Comparison of ENCODE assay signal across 1 cellular context in the genomic region with DNA sequence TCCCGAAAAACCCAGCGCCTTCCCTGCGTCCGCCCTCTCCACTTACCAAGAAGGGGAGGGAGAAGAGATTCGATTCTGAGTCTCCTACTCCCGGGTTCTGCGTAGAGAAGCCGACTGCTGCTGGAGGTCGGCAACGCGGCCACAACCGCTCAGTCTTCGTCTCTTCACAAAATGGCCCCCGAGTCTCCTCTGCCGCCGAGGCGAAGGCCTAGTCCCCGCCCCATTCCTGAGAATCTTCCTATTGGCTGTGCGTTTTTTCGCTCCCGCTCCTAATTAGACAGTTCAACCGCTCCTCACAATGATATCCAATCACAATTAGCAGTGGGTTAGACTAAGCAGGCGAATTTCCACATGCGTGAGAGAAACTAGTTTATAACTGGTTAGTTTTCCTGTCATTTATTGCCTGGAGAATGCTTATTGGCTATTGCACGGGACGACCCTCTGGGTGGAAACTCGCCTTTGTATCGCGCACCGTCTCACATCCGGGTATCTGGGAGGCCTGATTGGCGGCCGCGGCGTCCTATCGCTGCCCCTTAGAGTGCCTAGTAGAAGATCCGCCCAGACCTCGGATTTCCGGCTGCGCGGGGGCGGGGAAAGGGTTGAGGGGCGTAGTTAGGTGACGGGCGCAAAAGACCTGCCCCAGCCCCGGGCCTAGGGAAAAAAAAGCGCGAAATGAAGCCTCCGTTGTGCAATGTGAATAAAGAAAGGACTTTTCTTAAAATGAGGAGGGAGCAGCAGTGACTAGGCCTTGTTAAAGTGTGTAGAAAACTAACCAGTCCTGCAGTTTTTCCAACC.
TF ChIP-seq lines count a peak whose summit lies in the region.

A gene (minus strand): TSS at position 191 of the 795 bp plus-strand sequence. CDS start 35,249 bp downstream, outside the sequence.

TF ChIP-seq in K562, 482 proteins besides CTCF, POLR2A, EP300 and RAD21 (continued from another document):
- TF ChIP-seq, protein P1, sequence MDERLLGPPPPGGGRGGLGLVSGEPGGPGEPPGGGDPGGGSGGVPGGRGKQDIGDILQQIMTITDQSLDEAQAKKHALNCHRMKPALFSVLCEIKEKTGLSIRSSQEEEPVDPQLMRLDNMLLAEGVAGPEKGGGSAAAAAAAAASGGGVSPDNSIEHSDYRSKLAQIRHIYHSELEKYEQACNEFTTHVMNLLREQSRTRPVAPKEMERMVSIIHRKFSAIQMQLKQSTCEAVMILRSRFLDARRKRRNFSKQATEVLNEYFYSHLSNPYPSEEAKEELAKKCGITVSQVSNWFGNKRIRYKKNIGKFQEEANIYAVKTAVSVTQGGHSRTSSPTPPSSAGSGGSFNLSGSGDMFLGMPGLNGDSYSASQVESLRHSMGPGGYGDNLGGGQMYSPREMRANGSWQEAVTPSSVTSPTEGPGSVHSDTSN (CRISPR knock-in tag; IDR thresholded peaks at IDR 0.05; ENCODE audit: low read depth), result peak; percentile 89
- TF ChIP-seq, protein P1 (tag; conservative IDR thresholded peaks at IDR 0.05; ENCODE audit: low read depth), result peak; percentile 100
- TF ChIP-seq TRIM24 (IDR thresholded peaks at IDR 0.05) (no peak), ETS2 (tag; IDR thresholded peaks at IDR 0.05; ENCODE audit: borderline replicate concordance, poor library complexity, severe bottlenecking) (no peak), HDAC1 (IDR thresholded peaks at IDR 0.05) (no peak; a peak in 1 of 4 replicates), LEF1 (IDR thresholded peaks at IDR 0.05) (0 out of 2 replicates have a peak, but pooled peaks have one; percentile 51), MCM2 (IDR thresholded peaks at IDR 0.05; ENCODE audit: low read depth) (no peak), KAT7 (CRISPR knock-in tag; IDR thresholded peaks at IDR 0.05; ENCODE audit: borderline replicate concordance) (no peak), CBX2 (IDR thresholded peaks at IDR 0.05; ENCODE audit: insufficient read depth, low read length, poor library complexity, severe bottlenecking) (no peak), GABPA (tag; conservative IDR thresholded peaks at IDR 0.05; ENCODE audit: low read depth) (peak; percentile 96), ZNF644 (tag; IDR thresholded peaks at IDR 0.05; ENCODE audit: low read depth) (no peak), EHMT2 (IDR thresholded peaks at IDR 0.05) (no peak), ZNF507 (tag; conservative IDR thresholded peaks at IDR 0.05) (no peak), RUNX1 (IDR thresholded peaks at IDR 0.05; ENCODE audit: low read depth) (no peak), ZNF143 (CRISPR knock-in tag; IDR thresholded peaks at IDR 0.05) (no peak), NFYB (IDR thresholded peaks at IDR 0.05; ENCODE audit: extremely low read depth, insufficient read length) (peak; percentile 95), KDM5B (IDR thresholded peaks at IDR 0.05; ENCODE audit: insufficient replicate concordance, low read depth, low read length) (peak; percentile 82), MAFG (tag; conservative IDR thresholded peaks at IDR 0.05) (no peak), CEBPG (CRISPR knock-in tag; IDR thresholded peaks at IDR 0.05) (peak; percentile 69), CEBPG (tag; conservative IDR thresholded peaks at IDR 0.05 in 1 of 2, IDR thresholded peaks at IDR 0.05 in 1 of 2) (peak; percentile 68 to 75; a peak in 3 of 4 replicates), CSDE1 (IDR thresholded peaks at IDR 0.05) (no peak)
- TF ChIP-seq, protein P2, sequence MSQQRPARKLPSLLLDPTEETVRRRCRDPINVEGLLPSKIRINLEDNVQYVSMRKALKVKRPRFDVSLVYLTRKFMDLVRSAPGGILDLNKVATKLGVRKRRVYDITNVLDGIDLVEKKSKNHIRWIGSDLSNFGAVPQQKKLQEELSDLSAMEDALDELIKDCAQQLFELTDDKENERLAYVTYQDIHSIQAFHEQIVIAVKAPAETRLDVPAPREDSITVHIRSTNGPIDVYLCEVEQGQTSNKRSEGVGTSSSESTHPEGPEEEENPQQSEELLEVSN (IDR thresholded peaks at IDR 0.05; ENCODE audit: borderline replicate concordance in 1 of 2, extremely low read depth in 1 of 2, insufficient read depth in 1 of 2, insufficient read length in 1 of 2, low read depth in 1 of 2, low read length in 1 of 2, poor library complexity in 1 of 2, severe bottlenecking in 1 of 2), result peak in 1 of 2 experiments; percentile 45
- TF ChIP-seq, protein P3, sequence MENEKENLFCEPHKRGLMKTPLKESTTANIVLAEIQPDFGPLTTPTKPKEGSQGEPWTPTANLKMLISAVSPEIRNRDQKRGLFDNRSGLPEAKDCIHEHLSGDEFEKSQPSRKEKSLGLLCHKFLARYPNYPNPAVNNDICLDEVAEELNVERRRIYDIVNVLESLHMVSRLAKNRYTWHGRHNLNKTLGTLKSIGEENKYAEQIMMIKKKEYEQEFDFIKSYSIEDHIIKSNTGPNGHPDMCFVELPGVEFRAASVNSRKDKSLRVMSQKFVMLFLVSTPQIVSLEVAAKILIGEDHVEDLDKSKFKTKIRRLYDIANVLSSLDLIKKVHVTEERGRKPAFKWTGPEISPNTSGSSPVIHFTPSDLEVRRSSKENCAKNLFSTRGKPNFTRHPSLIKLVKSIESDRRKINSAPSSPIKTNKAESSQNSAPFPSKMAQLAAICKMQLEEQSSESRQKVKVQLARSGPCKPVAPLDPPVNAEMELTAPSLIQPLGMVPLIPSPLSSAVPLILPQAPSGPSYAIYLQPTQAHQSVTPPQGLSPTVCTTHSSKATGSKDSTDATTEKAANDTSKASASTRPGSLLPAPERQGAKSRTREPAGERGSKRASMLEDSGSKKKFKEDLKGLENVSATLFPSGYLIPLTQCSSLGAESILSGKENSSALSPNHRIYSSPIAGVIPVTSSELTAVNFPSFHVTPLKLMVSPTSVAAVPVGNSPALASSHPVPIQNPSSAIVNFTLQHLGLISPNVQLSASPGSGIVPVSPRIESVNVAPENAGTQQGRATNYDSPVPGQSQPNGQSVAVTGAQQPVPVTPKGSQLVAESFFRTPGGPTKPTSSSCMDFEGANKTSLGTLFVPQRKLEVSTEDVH (IDR thresholded peaks at IDR 0.05; ENCODE audit: low read depth, partially characterized antibody), result no peak
TF ChIP-seq in K562: peak in this region for 77.
